9 cellular contexts compared by ENCODE assay signal in the genomic region with DNA sequence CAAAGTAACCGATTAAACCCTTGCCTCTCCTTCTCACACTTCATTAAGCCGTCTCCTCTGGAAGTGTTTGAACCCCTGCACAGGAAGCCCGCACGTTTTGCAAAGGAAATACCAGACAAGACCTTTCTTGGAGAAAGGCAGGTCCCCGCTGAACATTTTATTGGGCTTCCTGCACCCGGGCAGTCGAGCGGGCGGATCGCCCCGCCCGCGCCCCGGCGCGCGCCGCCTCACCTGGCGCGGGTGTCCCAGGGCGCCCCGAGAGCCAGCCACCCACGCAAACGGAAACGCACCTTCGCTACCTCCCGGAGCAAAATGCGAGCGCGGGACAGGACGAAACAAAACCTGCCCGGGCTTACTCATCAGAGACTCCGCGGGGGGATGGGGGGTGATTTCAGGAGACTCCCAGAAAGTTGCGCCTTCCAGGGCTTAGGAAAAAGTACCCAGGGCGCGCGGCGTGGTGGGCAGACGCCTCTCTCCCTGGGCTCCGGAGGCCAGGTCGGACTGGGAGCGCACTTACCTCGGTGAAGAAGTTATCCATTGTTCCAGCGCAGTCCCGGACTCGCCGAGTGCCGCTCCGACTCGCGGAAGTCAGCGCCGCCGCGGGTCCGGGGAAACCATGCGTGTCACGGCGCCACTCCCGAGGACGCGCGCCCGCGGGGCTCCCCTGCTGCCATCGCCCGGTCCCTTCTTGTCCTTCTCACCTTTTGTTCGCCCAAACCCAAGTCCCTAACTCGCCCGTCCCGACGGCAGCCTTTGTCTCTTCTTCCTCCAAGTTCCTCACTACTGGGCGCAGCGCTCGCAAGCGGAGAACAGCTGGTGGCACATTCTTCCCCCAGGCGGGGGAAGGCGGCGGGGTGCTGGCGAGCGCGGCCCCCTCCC. TPM values are rescaled to one million over a fixed set of nuclear protein-coding genes. Genes with fewer than 3 reads are reported as not detected.
DNase-seq lines count a peak whose midpoint lies in the region; ATAC-seq, FAIRE-seq and TF ChIP-seq lines count a peak whose summit lies in the region.
"Had no signal": no experiment of that assay in that cellular context is flagged by ENCODE, and none has a peak within 500 bp of the region (broad histone marks: within the 10 kb centered on the region; RNA-seq: fewer than 3 reads in every experiment).

No MANE protein-coding gene starts in this region.

- H3K9me3 ChIP-seq in OCI-LY1 (ENCODE audit: low read length) (no peaks in the 10 kb centered on the region), K562 (replicated peaks; ENCODE audit: control insufficient read depth, insufficient read depth, low read depth, low read length) (no peaks in the 10 kb centered on the region), smooth muscle cell (replicated peaks; ENCODE audit: low read depth) (no peaks in the 10 kb centered on the region)

- H3K9me1 ChIP-seq in K562 (ENCODE audit: control insufficient read depth, insufficient read depth, low read length): no peaks in the 10 kb centered on the region

- TF ChIP-seq POLR2A in K562 (conservative IDR thresholded peaks at IDR 0.05): no peak

- H3K27ac ChIP-seq in ACC112 (ENCODE audit: low read depth, low read length): peak overlapping the region; percentile 67
- H3K27ac ChIP-seq in OCI-LY1 (ENCODE audit: low read depth, low read length, poor library complexity, severe bottlenecking): no peak overlapping the region
- no peak overlapping the region for H3K27ac ChIP-seq in K562 (ENCODE audit: extremely low read depth, low read depth, low read length)
- peak overlapping the region; percentile 85 for H3K27ac ChIP-seq in smooth muscle cell (ENCODE audit: low read depth)

- peak in 1 of 4 experiments; percentile 11 for DNase-seq in K562 (ENCODE audit: extremely low read depth in 1 of 4, low spot score in 3 of 4)
- no peak for DNase-seq in immature natural killer cell
- DNase-seq in smooth muscle cell (lab: John Stamatoyannopoulos, UW; ENCODE audit: unreplicated experiment): no peak

- 66% methylated on average over 51 of the region's 83 CpGs for whole genome bisulfite sequencing in K562 (ENCODE audit: insufficient coverage, low coverage, missing lambda C conversion rate)
- under 1% methylated on average over 81 of the region's 83 CpGs for WGBS in smooth muscle cell (ENCODE audit: low lambda C conversion rate)

- peaks cover 23% of the 10 kb centered on the region for H3K4me1 ChIP-seq in ACC112 (ENCODE audit: control insufficient read depth, insufficient read depth, low read length, unreplicated experiment)
- peaks cover 6% of the 10 kb centered on the region for H3K4me1 ChIP-seq in OCI-LY1 (ENCODE audit: insufficient read depth, low read length, severe bottlenecking)
- peaks cover 0 to 13% of the 10 kb centered on the region in 2 experiments; a peak in 2 of 5 replicates for H3K4me1 ChIP-seq in K562 (replicated peaks in 1 of 2; ENCODE audit: control insufficient read depth in 2 of 2, insufficient read depth in 2 of 2, low read length in 2 of 2)
- H3K4me1 ChIP-seq in smooth muscle cell (ENCODE audit: low read depth): peaks cover 41% of the 10 kb centered on the region

- peaks cover 4 to 16% (median 12%) of the 10 kb centered on the region in 3 donors for H3K27me3 Mint-ChIP-seq in immature natural killer cell (ENCODE audit: low read depth in 3 of 3)

- H2AFZ ChIP-seq in ACC112 (ENCODE audit: low read length, unreplicated experiment) (peak overlapping the region; percentile 33), OCI-LY1 (ENCODE audit: low read length) (no peak overlapping the region), K562 (ENCODE audit: low read depth, low read length) (0 out of 2 replicates have a peak overlapping the region, but pooled peaks have one; percentile 36), smooth muscle cell (ENCODE audit: low read depth) (peak overlapping the region; percentile 80)

- in situ Hi-C loops in K562 (cut with MboI): no loop called here

- H3F3A ChIP-seq in OCI-LY1 (ENCODE audit: insufficient read depth, low read length) (no peaks in the 10 kb centered on the region), smooth muscle cell (ENCODE audit: low read depth) (peaks cover 13% of the 10 kb centered on the region)

- no peak overlapping the region for H3K27ac Mint-ChIP-seq in immature natural killer cell

- H3K4me3 ChIP-seq in ACC112 (ENCODE audit: low read depth, low read length): peak overlapping the region; percentile 86
- peak overlapping the region; percentile 53 for H3K4me3 ChIP-seq in OCI-LY1 (ENCODE audit: low read depth, low read length, poor library complexity, severe bottlenecking)
- peak overlapping the region; percentile 26; the same call in 1 of the 2 replicates for H3K4me3 ChIP-seq in K562
- H3K4me3 ChIP-seq in smooth muscle cell: peak overlapping the region; percentile 98

- intact Hi-C loops in K562 (cut with micrococcal nuclease): no loop called here

- H3K79me2 ChIP-seq in ACC112 (ENCODE audit: control insufficient read depth, insufficient read depth, low read length, unreplicated experiment) (peaks cover 53% of the 10 kb centered on the region), OCI-LY1 (ENCODE audit: insufficient read depth, low read length) (no peaks in the 10 kb centered on the region), K562 (ENCODE audit: control insufficient read depth, insufficient read depth, low read length) (no peaks in the 10 kb centered on the region), smooth muscle cell (ENCODE audit: low read depth) (peaks cover 55% of the 10 kb centered on the region)

- TF ChIP-seq EP300 in K562 (IDR thresholded peaks at IDR 0.05; ENCODE audit: low read length): no peak

- H3K9ac ChIP-seq in OCI-LY1 (ENCODE audit: low read length) (no peak overlapping the region), K562 (ENCODE audit: insufficient read depth in 1 of 2, low read depth in 2 of 2, low read length in 2 of 2) (peak overlapping the region in 1 of 2 experiments; percentile 60; a peak in 2 of 4 replicates), smooth muscle cell (ENCODE audit: low read depth) (peak overlapping the region; percentile 96)

- ATAC-seq in GM18511 (IDR thresholded peaks at IDR 0.05; ENCODE audit: unreplicated experiment) (peak; percentile 51), HG03095 (IDR thresholded peaks at IDR 0.05; ENCODE audit: unreplicated experiment) (peak; percentile 51), K562 (no peak), HG03039 (IDR thresholded peaks at IDR 0.05; ENCODE audit: unreplicated experiment) (no peak)

- H3K36me3 Mint-ChIP-seq in immature natural killer cell: no peaks in the 10 kb centered on the region

- H3K9me2 ChIP-seq in OCI-LY1 (ENCODE audit: low read depth, low read length): no peaks in the 10 kb centered on the region

- no peaks in the 10 kb centered on the region for H4K20me1 ChIP-seq in OCI-LY1 (ENCODE audit: insufficient read depth, low read length)
- no peaks in the 10 kb centered on the region for H4K20me1 ChIP-seq in K562 (replicated peaks; ENCODE audit: control insufficient read depth, insufficient read depth, low read length)
- H4K20me1 ChIP-seq in smooth muscle cell (ENCODE audit: low read depth): peaks cover 55% of the 10 kb centered on the region

- FAIRE-seq in K562 (lab: Jason Lieb, UNC): no peak
- FAIRE-seq: islet of Langerhans had no signal

- H3K9me3 Mint-ChIP-seq in immature natural killer cell: peaks cover 0 to 16% (median 7%) of the 10 kb centered on the region in 6 donors

- H3K36me3 ChIP-seq in ACC112 (ENCODE audit: insufficient read depth, low read length): no peaks in the 10 kb centered on the region
- no peaks in the 10 kb centered on the region for H3K36me3 ChIP-seq in OCI-LY1 (ENCODE audit: insufficient read depth, low read length)
- no peaks in the 10 kb centered on the region for H3K36me3 ChIP-seq in K562 (ENCODE audit: control insufficient read depth, insufficient read depth, low read length)
- no peaks in the 10 kb centered on the region for H3K36me3 ChIP-seq in smooth muscle cell (ENCODE audit: low read depth)

- H3K4me1 Mint-ChIP-seq in immature natural killer cell: peaks cover 18 to 33% of the 10 kb centered on the region in 2 donors

- BruUV-seq in K562 (replicated peaks; lab: Mats Ljungman, UMichigan): no TSS peak

- TF ChIP-seq CTCF in OCI-LY1 (IDR thresholded peaks at IDR 0.05; ENCODE audit: low read length) (no peak), K562 (IDR thresholded peaks at IDR 0.05 in 2 of 3, conservative IDR thresholded peaks at IDR 0.05 in 1 of 3; ENCODE audit: insufficient read depth in 2 of 3, low read depth in 1 of 3, low read length in 3 of 3) (no peak), smooth muscle cell (IDR thresholded peaks at IDR 0.05; ENCODE audit: borderline replicate concordance, insufficient read depth, poor library complexity, severe bottlenecking) (no peak)

- CTCF ChIA-PET in K562 (lab: Yijun Ruan, JAX; ENCODE audit: low intra/inter-chr PET ratio): no interaction called here

- POLR2A ChIA-PET in K562 (lab: Yijun Ruan, JAX): no interaction called here

- H3K4me2 ChIP-seq in OCI-LY1 (ENCODE audit: low read length): peak overlapping the region; percentile 63
- peak overlapping the region; percentile 28; the same call in 1 of the 2 replicates for H3K4me2 ChIP-seq in K562 (ENCODE audit: insufficient read depth, low read length)
- H3K4me2 ChIP-seq in smooth muscle cell: peak overlapping the region; percentile 84

- no peaks in the 10 kb centered on the region for H3K27me3 ChIP-seq in ACC112 (ENCODE audit: insufficient read depth, low read length)
- H3K27me3 ChIP-seq in OCI-LY1 (ENCODE audit: insufficient read depth, low read length): no peaks in the 10 kb centered on the region; the same call in 1 of the 2 replicates
- peaks cover 5 to 12% of the 10 kb centered on the region in 2 experiments; a peak in 2 of 5 replicates for H3K27me3 ChIP-seq in K562 (ENCODE audit: control insufficient read depth in 2 of 2, insufficient read depth in 2 of 2, low read length in 2 of 2)
- H3K27me3 ChIP-seq in smooth muscle cell (ENCODE audit: low read depth): no peaks in the 10 kb centered on the region

- H3K4me3 Mint-ChIP-seq in immature natural killer cell: peak overlapping the region; percentile 72 to 83 (median 79)

- no peak for TF ChIP-seq RAD21 in K562 (CRISPR knock-in tag; conservative IDR thresholded peaks at IDR 0.05 in 1 of 2, IDR thresholded peaks at IDR 0.05 in 1 of 2)

RNA-seq across cellular contexts. Expression of a gene that starts 0.6 kb away (rescaled TPM):
- not detected in 2 replicates for total RNA-seq in K562 (2011; cell fraction: chromatin; rRNA removed; ENCODE audit: low replicate concordance)
- not detected in 2 replicates for total RNA-seq in K562 (2011; cell fraction: nucleolus; rRNA removed)
- total RNA-seq in K562 (2011; cell fraction: nucleoplasm; rRNA removed): not detected in 2 replicates
- total RNA-seq in K562 (2014; rRNA removed) (not detected in 2 replicates), K562 (2014; rRNA removed; fragmentation: Illumina TruSeq; extraction: Trizol) (not detected in 2 replicates), K562 (2015; rRNA removed; fragmentation: Illumina TruSeq; extraction: Trizol) (0.04 TPM in 1 of 2 replicates, not detected in the other), K562 (2021) (0.24 and 0.34 TPM in 2 replicates), smooth muscle cell (69.5 and 76.4 TPM in 2 replicates)
- polyA plus RNA-seq in K562 (2011; rRNA removed) (not detected in 2 replicates), K562 (2014; fragmentation: Illumina TruSeq; extraction: Trizol) (0.03 TPM in 1 of 2 replicates, not detected in the other), K562 (2014; fragmentation: Nextera tagmentation; extraction: Ambion mirVana) (not detected), K562 (2014; rRNA removed) (0.08 TPM in 1 of 2 replicates, not detected in the other), immature natural killer cell (not detected), smooth muscle cell (96.8 and 97.6 TPM in 2 replicates)
- polyA plus RNA-seq in K562 (2011; cell fraction: cytosol; rRNA removed): 0.01 TPM in 1 of 2 replicates, not detected in the other
- polyA plus RNA-seq in K562 (2011; cell fraction: nucleus; rRNA removed): not detected in 2 replicates
- polyA plus RNA-seq in K562 (2012): 0.01 and 0.21 TPM in 2 replicates
- 0.12 TPM in 1 of 2 replicates, not detected in the other for polyA minus RNA-seq in K562 (2011; rRNA and poly(A)+ RNA removed)
- not detected in 2 replicates for polyA minus RNA-seq in K562 (2011; cell fraction: cytosol; rRNA and poly(A)+ RNA removed)
- under 0.01 and 0.11 TPM in 2 replicates for polyA minus RNA-seq in K562 (2011; cell fraction: nucleus; rRNA and poly(A)+ RNA removed)

Comparison
In these comparisons a context has a peak if more than half of its experiments do, and no peak if none do; other contexts are left out.
1. H3K27ac ChIP-seq: peak in ACC112 (single experiment) and smooth muscle cell (single experiment); none in OCI-LY1 (single experiment) and K562 (single experiment).
2. H3K4me3 ChIP-seq: peak in every context shown above with its lines; median percentile 98 in smooth muscle cell; 86 in ACC112; 53 in OCI-LY1; 26 in K562.
3. ATAC-seq: peak in GM18511 (single experiment) and HG03095 (single experiment); none in K562 (single experiment) and HG03039 (single experiment).
4. H3K4me2 ChIP-seq: peak in every context shown above with its lines; median percentile 84 in smooth muscle cell; 63 in OCI-LY1; 28 in K562.
5. RNA of a gene that starts 0.6 kb away (polyA plus RNA-seq): 96.8 to 97.6 TPM in smooth muscle cell; 0.01 to 0.21 TPM in K562 and not detected in immature natural killer cell; every median in the first group is over 10 times any median in the second.